8 cellular contexts compared by ENCODE assay signal in the genomic region with DNA sequence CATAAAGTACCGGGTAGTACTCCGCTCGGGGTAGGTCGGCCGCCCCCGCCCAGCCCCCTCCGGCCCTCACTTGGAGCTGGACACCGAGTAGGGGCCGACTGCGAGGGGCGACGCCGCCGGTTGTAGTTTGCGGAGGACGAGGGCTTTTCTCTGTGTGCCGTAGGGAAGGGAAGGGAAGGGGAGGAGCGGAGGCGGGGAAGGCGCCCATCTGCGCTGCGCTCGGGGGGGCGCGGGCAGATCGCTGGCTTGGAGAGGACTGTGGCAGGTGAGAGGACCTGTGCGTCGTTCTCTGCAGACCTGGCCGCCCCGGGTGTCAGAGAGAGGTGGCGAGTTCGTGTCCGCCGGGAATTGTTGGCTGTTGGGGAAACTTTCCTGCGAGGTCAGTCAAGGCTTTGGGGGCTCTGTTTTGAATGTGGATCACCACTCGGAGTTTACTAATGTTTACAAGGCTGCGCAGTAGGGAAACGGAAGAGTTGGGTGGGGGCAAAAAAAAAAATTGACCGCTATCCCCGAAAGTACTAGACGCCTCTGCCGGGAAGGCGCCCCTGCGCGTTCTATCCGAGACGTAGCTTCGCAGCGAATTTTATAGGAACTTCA. TPM values are rescaled to one million over a fixed set of nuclear protein-coding genes. Genes with fewer than 3 reads are reported as not detected.
DNase-seq lines count a peak whose midpoint lies in the region; ATAC-seq, FAIRE-seq and TF ChIP-seq lines count a peak whose summit lies in the region.

No MANE protein-coding gene starts in this region.

- POLR2A ChIA-PET in HEK293 (lab: Yijun Ruan, JAX) (interaction anchor here (0.5 to 2.3 kb wide), 44 partner anchors 9 to 671 kb away, joined by 3 to 35 read pairs (median 4); a partner anchor contains a TSS), GM12878 (lab: Charles Lee) (interaction anchor here (0.6 to 3.0 kb wide), 22 partner anchors 9 to 268 kb away, joined by 3 to 25 read pairs (median 4); a partner anchor contains a TSS)

- H2AFZ ChIP-seq in GM12878 (ENCODE audit: control insufficient read depth, low read depth, low read length), result peak overlapping the region; percentile 33

- SMC1A ChIA-PET in GM12878 (lab: Charles Lee; ENCODE audit: uncharacterized antibody, unreplicated experiment), result interaction anchor here (0.6 to 3.6 kb wide), 5 partner anchors 11 to 119 kb away, joined by 3 to 21 read pairs (median 4); no protein-coding TSS in a partner anchor

- H3K36me3 ChIP-seq in HEK293 (ENCODE audit: control insufficient read depth in 2 of 2, insufficient read depth in 1 of 2, low read length in 2 of 2) (peaks cover 0 to 9% of the 10 kb centered on the region in 2 experiments; a peak in 1 of 3 replicates), GM12878 (ENCODE audit: control insufficient read depth in 2 of 2, insufficient read depth in 2 of 2, low read length in 1 of 2) (peaks cover 5 to 10% of the 10 kb centered on the region in 2 experiments; a peak in 3 of 4 replicates), spleen (peaks cover 0 to 12% (median 8%) of the 10 kb centered on the region in 6 donors)

- intact Hi-C loops in GM12878 (cut with micrococcal nuclease; ENCODE audit: unreplicated experiment), result loop anchor here (1.0 to 10.0 kb wide), 7 partner anchors 38 to 590 kb away; a partner anchor contains a TSS
- intact Hi-C loops in spleen (cut with DNase I; ENCODE audit: low total_unique reads), result no loop called here

- TF ChIP-seq EP300 in GM12878 (IDR thresholded peaks at IDR 0.05; ENCODE audit: borderline replicate concordance in 1 of 2, control insufficient read depth in 1 of 2, low read depth in 2 of 2, low read length in 2 of 2), result no peak

- H3K4me2 ChIP-seq in GM12878 (ENCODE audit: control insufficient read depth, insufficient read depth), result 0 out of 2 replicates have a peak overlapping the region, but pooled peaks have one; percentile 11

- RAD21 ChIA-PET in GM12878 (lab: Charles Lee; ENCODE audit: unreplicated experiment), result interaction anchor here (1.0 to 1.5 kb wide), 8 partner anchors 9 to 1800 kb away, joined by 3 to 6 read pairs (median 3); a partner anchor contains a TSS

- under 1% methylated on average over 49 of the region's 49 CpGs for WGBS in GM12878 (ENCODE audit: insufficient coverage, insufficient replicate concordance, low lambda C conversion rate, missing lambda C conversion rate)
- 0 to 1% (median 1%) methylated on average over 42 to 49 of the region's 49 CpGs for WGBS in spleen, 5 donors

- H3K27me3 ChIP-seq in GM12878 (replicated peaks in 1 of 2; ENCODE audit: control insufficient read depth in 2 of 2, insufficient read depth in 2 of 2, low read length in 1 of 2) (no peaks in the 10 kb centered on the region), spleen (replicated peaks in 1 of 7) (no peaks in the 10 kb centered on the region)

- no peaks in the 10 kb centered on the region for H3K9me3 ChIP-seq in HEK293 (ENCODE audit: control insufficient read depth, insufficient read depth, low read depth, low read length)
- H3K9me3 ChIP-seq in GM12878 (replicated peaks; ENCODE audit: control insufficient read depth, insufficient read depth, low read length), result no peaks in the 10 kb centered on the region; the same call in 2 of the 3 replicates
- peaks cover 2% of the 10 kb centered on the region for H3K9me3 ChIP-seq in iPS-18c (ENCODE audit: control insufficient read depth, insufficient read depth, low read length)
- peaks cover 0 to 4% (median 0%) of the 10 kb centered on the region in 8 donors for H3K9me3 ChIP-seq in spleen

- TSS peak; percentile 92 for BruUV-seq in GM12878 (replicated peaks; lab: Mats Ljungman, UMichigan)

- in situ Hi-C loops in GM12878 (cut with MboI), result no loop called here

- H3K79me2 ChIP-seq in GM12878 (ENCODE audit: control insufficient read depth, insufficient read depth, low read length), result peaks cover 54% of the 10 kb centered on the region

- TF ChIP-seq RAD21 in GM12878 (IDR thresholded peaks at IDR 0.05; ENCODE audit: insufficient read depth, low read depth, low read length), result no peak

- H3K4me1 ChIP-seq in HEK293 (ENCODE audit: control insufficient read depth, insufficient read depth, low read length) (peaks cover 2% of the 10 kb centered on the region; the same call in 1 of the 2 replicates), GM12878 (ENCODE audit: control insufficient read depth, insufficient read depth, low read length) (peaks cover 5% of the 10 kb centered on the region), spleen (peaks cover 29 to 54% (median 43%) of the 10 kb centered on the region in 6 donors)

- TF ChIP-seq POLR2A in Raji (IDR thresholded peaks at IDR 0.05; ENCODE audit: insufficient read depth, low read depth, low read length) (peak; percentile 100), GM12878 (IDR thresholded peaks at IDR 0.05; ENCODE audit: low read depth, low read length) (peak; percentile 93), spleen (IDR thresholded peaks at IDR 0.05) (peak; percentile 98 to 100 (median 100))

- peak; percentile 0; the same call in 1 of the 3 replicates for ATAC-seq in GM12878
- no peak for ATAC-seq in HG03457 (IDR thresholded peaks at IDR 0.05; ENCODE audit: unreplicated experiment)
- ATAC-seq in HG03354 (IDR thresholded peaks at IDR 0.05; ENCODE audit: poor library complexity, severe bottlenecking, unreplicated experiment), result no peak

- no peak for FAIRE-seq in GM12878 (lab: Jason Lieb, UNC)

- H3K9ac ChIP-seq in GM12878 (ENCODE audit: control insufficient read depth, insufficient read depth, low read length), result peak overlapping the region; percentile 95

- DNase-seq in Ammon's horn (ENCODE audit: low spot score) (peak; percentile 73), GM12878 (ENCODE audit: low read depth, low spot score) (no peak), spleen (peak; percentile 93)

- no peak for TF ChIP-seq CTCF in HEK293 (tag by site-specific recombination; IDR thresholded peaks at IDR 0.05)
- 0 out of 6 replicates have a peak, but pooled peaks of 1 of the 3 experiments have one; percentile 16 for TF ChIP-seq CTCF in GM12878 (IDR thresholded peaks at IDR 0.05 in 2 of 3, conservative IDR thresholded peaks at IDR 0.05 in 1 of 3; ENCODE audit: control insufficient read depth in 2 of 3, extremely low read depth in 1 of 3, insufficient read depth in 1 of 3, low read depth in 3 of 3, low read length in 3 of 3)
- TF ChIP-seq CTCF in spleen (IDR thresholded peaks at IDR 0.05 in 8 of 11, conservative IDR thresholded peaks at IDR 0.05 in 3 of 11), result peak in 1 of 11 experiments; percentile 9

- H3K27ac ChIP-seq in HEK293 (ENCODE audit: extremely low read depth, low read depth, low read length) (peak overlapping the region; percentile 82), GM12878 (ENCODE audit: control insufficient read depth, insufficient read depth) (peak overlapping the region; percentile 91), spleen (peak overlapping the region; percentile 99 to 100 (median 99))

- H3K4me3 ChIP-seq in HEK293 (ENCODE audit: low read depth, low read length), result peak overlapping the region; percentile 78
- peak overlapping the region; percentile 95 for H3K4me3 ChIP-seq in GM12878
- peak overlapping the region; percentile 97 for H3K4me3 ChIP-seq in iPS-18c (ENCODE audit: insufficient read depth, low read depth, low read length)
- H3K4me3 ChIP-seq in spleen, result peak overlapping the region; percentile 90 to 100 (median 98)

- CTCF ChIA-PET in HEK293 (lab: Yijun Ruan, JAX), result interaction anchor here (0.6 kb wide), 2 partner anchors 97 to 126 kb away, joined by 3 read pairs; no protein-coding TSS in a partner anchor
- CTCF ChIA-PET in GM12878 (lab: Yijun Ruan, JAX), result interaction anchor here (0.7 to 1.1 kb wide), 5 partner anchors 11 to 271 kb away, joined by 3 to 4 read pairs (median 3); no protein-coding TSS in a partner anchor

- no peaks in the 10 kb centered on the region; the same call in 1 of the 2 replicates for H4K20me1 ChIP-seq in GM12878 (ENCODE audit: control insufficient read depth, insufficient read depth)

RNA-seq across cellular contexts. Expression of a gene that starts 1.4 kb away (rescaled TPM):
- total RNA-seq in GM12878 (2013; cell fraction: nucleolus; rRNA removed), result 13.0 and 15.9 TPM in 2 replicates
- total RNA-seq in GM12878 (2014; rRNA removed), result 14.7 and 15.3 TPM in 2 replicates
- 7.6 and 8.9 TPM in 2 replicates for total RNA-seq in GM12878 (2014; rRNA removed; fragmentation: Illumina TruSeq; extraction: Trizol)
- 15.8 and 18.2 TPM in 2 replicates for total RNA-seq in GM12878 (2021)
- 4.8 TPM for polyA plus RNA-seq in GM12878 (2011; ENCODE audit: low read depth)
- 11.9 and 16.7 TPM in 2 replicates for polyA plus RNA-seq in GM12878 (2011; rRNA removed)
- polyA plus RNA-seq in GM12878 (2011; cell fraction: cytosol; rRNA removed), result 20.7 and 36.0 TPM in 2 replicates
- 22.1 and 30.6 TPM in 2 replicates for polyA plus RNA-seq in GM12878 (2011; cell fraction: nucleus; rRNA removed)
- polyA plus RNA-seq in GM12878 (2012), result 18.4 and 22.4 TPM in 2 replicates
- 5.4 and 10.0 TPM in 2 replicates for polyA plus RNA-seq in GM12878 (2014; fragmentation: Illumina TruSeq; extraction: Trizol)
- 1 to 10 TPM; 1.3 to 3.0 TPM for polyA plus RNA-seq in GM12878 (2014; fragmentation: Nextera tagmentation; extraction: Ambion mirVana)
- 20.4 and 21.6 TPM in 2 replicates for polyA plus RNA-seq in GM12878 (2014; rRNA removed)
- polyA plus RNA-seq in GM12878 (2016; fragmentation: Nextera tagmentation; extraction: Ambion mirVana), result 10 to 100 TPM; 11.4 to 15.5 TPM
- polyA minus RNA-seq in GM12878 (2011; rRNA and poly(A)+ RNA removed), result 8.8 and 19.7 TPM in 2 replicates
- 11.6 and 12.2 TPM in 2 replicates for polyA minus RNA-seq in GM12878 (2011; cell fraction: cytosol; rRNA and poly(A)+ RNA removed)
- 6.6 and 16.3 TPM in 2 replicates for polyA minus RNA-seq in GM12878 (2011; cell fraction: nucleus; rRNA and poly(A)+ RNA removed)
- total RNA-seq in spleen, result 10 to 100 TPM; 15.1 to 32.4 (median 22.9) TPM
- polyA plus RNA-seq in spleen, result 10 to 100 TPM; 10.5 to 16.0 (median 12.0) TPM

RNA-seq across cellular contexts. Expression of a gene that starts 9.0 kb away (rescaled TPM):
- total RNA-seq in GM12878 (2013; cell fraction: nucleolus; rRNA removed), result 150 and 160 TPM in 2 replicates
- total RNA-seq in GM12878 (2014; rRNA removed) (85.6 and 88.3 TPM in 2 replicates), GM12878 (2014; rRNA removed; fragmentation: Illumina TruSeq; extraction: Trizol) (42.4 and 51.1 TPM in 2 replicates), GM12878 (2021) (69.2 and 76.9 TPM in 2 replicates), spleen (100 to 1,000 TPM in 1 of 7 donors, 10 to 100 TPM in 6; 63.9 to 113 (median 77.9) TPM)
- polyA plus RNA-seq in GM12878 (2011; ENCODE audit: low read depth), result 54.1 TPM
- polyA plus RNA-seq in GM12878 (2011; rRNA removed) (68.5 and 71.9 TPM in 2 replicates), GM12878 (2014; fragmentation: Illumina TruSeq; extraction: Trizol) (27.5 and 38.6 TPM in 2 replicates), GM12878 (2014; fragmentation: Nextera tagmentation; extraction: Ambion mirVana) (1 to 10 TPM; 4.2 to 9.4 TPM), GM12878 (2014; rRNA removed) (95.1 and 113 TPM in 2 replicates), GM12878 (2016; fragmentation: Nextera tagmentation; extraction: Ambion mirVana) (100 to 1,000 TPM in 1 of 2 experiments, 10 to 100 TPM in 1; 54.6 to 101 TPM), spleen (100 to 1,000 TPM in 2 of 3 donors, 10 to 100 TPM in 1; 69.5 to 109 (median 105) TPM)
- polyA plus RNA-seq in GM12878 (2011; cell fraction: cytosol; rRNA removed), result 45.3 and 78.9 TPM in 2 replicates
- polyA plus RNA-seq in GM12878 (2011; cell fraction: nucleus; rRNA removed), result 258 and 286 TPM in 2 replicates
- 59.4 and 61.5 TPM in 2 replicates for polyA plus RNA-seq in GM12878 (2012)
- polyA minus RNA-seq in GM12878 (2011; rRNA and poly(A)+ RNA removed), result 38.4 and 48.9 TPM in 2 replicates
- 17.2 and 23.9 TPM in 2 replicates for polyA minus RNA-seq in GM12878 (2011; cell fraction: cytosol; rRNA and poly(A)+ RNA removed)
- 47.6 and 80.1 TPM in 2 replicates for polyA minus RNA-seq in GM12878 (2011; cell fraction: nucleus; rRNA and poly(A)+ RNA removed)
